7 cellular contexts compared by ENCODE assay signal in genomic region chr6:3226422-3227362, GRCh38. TPM values are rescaled to one million over a fixed set of nuclear protein-coding genes. Genes with fewer than 3 reads are reported as not detected.
DNase-seq lines count a peak whose midpoint lies in the region; ATAC-seq and TF ChIP-seq lines count a peak whose summit lies in the region.

No MANE protein-coding gene starts in this region.

- H3K9me3 ChIP-seq in MM.1S (replicated peaks; ENCODE audit: insufficient read depth, low read length), result no peaks in the 10 kb centered on the region

- no peaks in the 10 kb centered on the region for H4K20me1 ChIP-seq in MM.1S (ENCODE audit: insufficient read depth, low read length)

- H3K9ac ChIP-seq in MM.1S (ENCODE audit: low read length), result peak overlapping the region; percentile 39; the same call in 1 of the 2 replicates
- H3K9ac ChIP-seq in rectal smooth muscle tissue (ENCODE audit: low read length), result no peak overlapping the region

- H3K4me3 Mint-ChIP-seq in activated T-cell treated with anti-CD3 and anti-CD28 coated beads, Interleukin-2, amount 50 U/mL, for 72 hours, result peak overlapping the region; percentile 80 to 90

- H3K4me2 ChIP-seq in MM.1S (ENCODE audit: low read depth, low read length), result peak overlapping the region; percentile 93

- intact Hi-C loops in left cardiac atrium (cut with DNase I), result no loop called here

- peaks cover 81% of the 10 kb centered on the region for H3K27me3 Mint-ChIP-seq in activated T-cell treated with anti-CD3 and anti-CD28 coated beads, Interleukin-2, amount 50 U/mL, for 72 hours (ENCODE audit: low read depth)

- peaks cover 15% of the 10 kb centered on the region; the same call in 1 of the 2 replicates for H3F3A ChIP-seq in MM.1S (ENCODE audit: insufficient read depth, low read length)

- H3K9me3 Mint-ChIP-seq in activated T-cell treated with anti-CD3 and anti-CD28 coated beads, Interleukin-2, amount 50 U/mL, for 72 hours, result peaks cover 5 to 6% of the 10 kb centered on the region in 2 donors

- H3K27me3 ChIP-seq in MM.1S (replicated peaks; ENCODE audit: insufficient read depth, low read length) (peaks cover 38% of the 10 kb centered on the region), rectal smooth muscle tissue (ENCODE audit: control insufficient read depth, insufficient read depth, low read length) (peaks cover 37% of the 10 kb centered on the region)

- peaks cover 45% of the 10 kb centered on the region for H3K4me1 Mint-ChIP-seq in activated T-cell treated with anti-CD3 and anti-CD28 coated beads, Interleukin-2, amount 50 U/mL, for 72 hours (ENCODE audit: low read depth)

- TF ChIP-seq CTCF in MM.1S (IDR thresholded peaks at IDR 0.05; ENCODE audit: low read length), result no peak

- ATAC-seq in activated T-cell treated with anti-CD3 and anti-CD28 coated beads, Interleukin-2, amount 50 U/mL, for 72 hours (replicated peaks in 1 of 2), result peak; percentile 8 to 23
- ATAC-seq in left cardiac atrium, result peak in 1 of 2 donors; percentile 8
- no peak for ATAC-seq in GM19351 (IDR thresholded peaks at IDR 0.05; ENCODE audit: unreplicated experiment)

- peak overlapping the region; percentile 28; the same call in 1 of the 2 replicates for H3K27ac ChIP-seq in MM.1S (ENCODE audit: low read length)
- peak overlapping the region; percentile 24 for H3K27ac ChIP-seq in rectal smooth muscle tissue (ENCODE audit: low read depth, low read length)

- peak overlapping the region; percentile 81 for H2AFZ ChIP-seq in MM.1S (ENCODE audit: low read length)

- DNase-seq in MM.1S, result peak; percentile 84
- DNase-seq in activated T-cell treated with anti-CD3 and anti-CD28 coated beads, Interleukin-2, amount 50 U/mL, for 72 hours, result peak; percentile 27 to 36
- DNase-seq in left cardiac atrium, result peak; percentile 36
- no peak for DNase-seq in hepatic stellate cell (ENCODE audit: low spot score)

- no peaks in the 10 kb centered on the region for H3K36me3 ChIP-seq in MM.1S (replicated peaks; ENCODE audit: insufficient read depth, low read length)
- no peaks in the 10 kb centered on the region for H3K36me3 ChIP-seq in rectal smooth muscle tissue (ENCODE audit: control insufficient read depth, insufficient read depth, low read length)

- H3K4me1 ChIP-seq in MM.1S (ENCODE audit: low read length), result peaks cover 36% of the 10 kb centered on the region
- H3K4me1 ChIP-seq in rectal smooth muscle tissue (ENCODE audit: control insufficient read depth, insufficient read depth, low read length), result peaks cover 6% of the 10 kb centered on the region

- H3K27ac Mint-ChIP-seq in activated T-cell treated with anti-CD3 and anti-CD28 coated beads, Interleukin-2, amount 50 U/mL, for 72 hours, result peak overlapping the region; percentile 10

- no peaks in the 10 kb centered on the region for H3K79me2 ChIP-seq in MM.1S (ENCODE audit: low read length)

- no peaks in the 10 kb centered on the region for H3K9me2 ChIP-seq in MM.1S (replicated peaks; ENCODE audit: insufficient read depth, low read length)

- peaks cover 0 to 7% of the 10 kb centered on the region in 2 donors for H3K36me3 Mint-ChIP-seq in activated T-cell treated with anti-CD3 and anti-CD28 coated beads, Interleukin-2, amount 50 U/mL, for 72 hours (ENCODE audit: insufficient read depth in 2 of 2)

- H3K4me3 ChIP-seq in GM08714 (ENCODE audit: low read length) (peak overlapping the region; percentile 24; the same call in 1 of the 2 replicates), MM.1S (ENCODE audit: low read length) (peak overlapping the region; percentile 61), rectal smooth muscle tissue (ENCODE audit: low read length) (peak overlapping the region; percentile 44)

RNA-seq across cellular contexts. Expression of gene TUBB2B, which starts 0.8 kb away (rescaled TPM):
- total RNA-seq in activated T-cell treated with anti-CD3 and anti-CD28 coated beads, Interleukin-2, amount 50 U/mL, for 72 hours, result under 1 TPM in 1 of 2 donors, not detected in 1; 0.35 TPM
- 1 to 10 TPM; 2.2 to 3.9 TPM for total RNA-seq in left cardiac atrium

RNA-seq across cellular contexts. Expression of gene PSMG4, which starts 32.1 kb away (rescaled TPM):
- 10 to 100 TPM; 21.8 to 29.1 TPM for total RNA-seq in activated T-cell treated with anti-CD3 and anti-CD28 coated beads, Interleukin-2, amount 50 U/mL, for 72 hours
- 1 to 10 TPM; 6.7 to 8.8 TPM for total RNA-seq in left cardiac atrium
